Comparison of ENCODE assay signal across 23 cellular contexts in the genomic region with DNA sequence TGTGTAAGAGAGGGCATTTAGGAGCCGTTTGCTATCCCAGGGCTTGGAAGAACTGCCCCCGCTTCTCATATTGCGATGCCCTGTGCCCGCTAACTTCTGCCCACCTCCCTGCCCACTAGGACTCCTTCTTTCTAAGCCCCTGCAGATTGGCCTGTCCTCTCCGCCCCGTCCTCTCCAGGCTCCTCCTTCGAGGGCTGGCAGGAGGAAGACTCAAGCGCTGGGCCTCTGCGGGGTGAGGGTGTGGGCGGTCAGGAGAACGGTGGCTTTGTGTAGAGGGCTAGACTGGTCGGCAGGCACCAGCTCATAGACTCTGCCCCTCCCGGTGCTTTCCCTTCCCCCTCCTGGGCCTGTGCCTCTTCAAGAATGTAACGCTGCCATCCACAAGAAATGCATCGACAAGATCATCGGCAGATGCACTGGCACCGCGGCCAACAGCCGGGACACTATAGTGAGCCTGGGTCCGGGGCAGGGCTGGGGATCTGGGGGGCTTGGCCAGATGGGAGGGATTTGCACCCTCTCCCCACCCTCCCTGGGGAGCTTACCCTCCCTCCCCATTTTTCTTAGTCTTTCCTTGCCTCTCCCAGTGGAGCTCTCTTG.
"Had no signal": no experiment of that assay in that cellular context is flagged by ENCODE, and none has a peak within 500 bp of the region (broad histone marks: within the 10 kb centered on the region; RNA-seq: fewer than 3 reads in every experiment).

No MANE protein-coding gene starts in this region.

- H3K27me3 ChIP-seq: esophagus squamous epithelium, right lobe of liver, stomach, thyroid gland, vagina had no signal

- DNase-seq: dermis blood vessel endothelial cell; effector memory CD4-positive, alpha-beta T cell; esophagus squamous epithelium; foreskin melanocyte; hypothalamus; mesenchymal stem cell; midbrain; naive thymus-derived CD4-positive, alpha-beta T cell; nephron progenitor cell; right lobe of liver; stimulated activated CD4-positive, alpha-beta T cell treated with anti-CD3 and anti-CD28 coated beads, Interleukin-2, amount 100 ng/mL, for 24 hours; stimulated activated CD4-positive, alpha-beta T cell treated with anti-CD3 and anti-CD28 coated beads, Interleukin-4, amount 100 ng/mL, for 24 hours; stimulated activated naive CD4-positive, alpha-beta T cell treated with Interleukin-2 at 50 U/mL for 16 hours; stomach; thyroid gland; trophoblast cell had no signal

- H3K4me1 ChIP-seq: parathyroid adenoma, right lobe of liver, thyroid gland, vagina had no signal

- H3K4me3 ChIP-seq: coronary artery, esophagus squamous epithelium, lung, right lobe of liver, smooth muscle cell, stomach, thyroid gland, vagina had no signal

- ATAC-seq: left lobe of liver; naive thymus-derived CD4-positive, alpha-beta T cell; right lobe of liver; stimulated activated effector memory CD8-positive, alpha-beta T cell treated with anti-CD3 and anti-CD28 coated beads, Interleukin-12 subunit alpha, Interleukin-12 subunit beta, amount 100 ng/mL, for 72 hours had no signal

- H3K27ac ChIP-seq: coronary artery, parathyroid adenoma, right lobe of liver, stomach, thyroid gland, vagina had no signal

- H3K9me3 ChIP-seq: esophagus squamous epithelium, right lobe of liver, stomach, thyroid gland, vagina had no signal
